ENCODE assay signal across 18 cellular contexts in genomic region chr13:111122056-111122455, GRCh38. TPM values are rescaled to one million over a fixed set of nuclear protein-coding genes. Genes with fewer than 3 reads are reported as not detected.
DNase-seq lines count a peak whose midpoint lies in the region; ATAC-seq and TF ChIP-seq lines count a peak whose summit lies in the region.
"Had no signal": no experiment of that assay in that cellular context is flagged by ENCODE, and none has a peak within 500 bp of the region (broad histone marks: within the 10 kb centered on the region; RNA-seq: fewer than 3 reads in every experiment).

No MANE protein-coding gene starts in this region.

- peaks cover 51% of the 10 kb centered on the region for H3K27me3 Mint-ChIP-seq in nephron progenitor cell (ENCODE audit: low read depth, poor library complexity)
- peaks cover 59% of the 10 kb centered on the region for H3K27me3 Mint-ChIP-seq in activated CD8-positive, alpha-beta memory T cell treated with anti-CD3 and anti-CD28 coated beads, Interleukin-2, amount 10 ng/mL, durations not matched to agents 7 days and 5 days
- H3K27me3 Mint-ChIP-seq in naive thymus-derived CD8-positive, alpha-beta T cell, result peaks cover 14 to 53% (median 29%) of the 10 kb centered on the region in 5 donors

- peak overlapping the region; percentile 25 for H3K4me3 Mint-ChIP-seq in nephron progenitor cell
- H3K4me3 Mint-ChIP-seq in activated CD8-positive, alpha-beta memory T cell treated with anti-CD3 and anti-CD28 coated beads, Interleukin-2, amount 10 ng/mL, durations not matched to agents 7 days and 5 days, result no peak overlapping the region
- H3K4me3 Mint-ChIP-seq in naive thymus-derived CD8-positive, alpha-beta T cell, result no peak overlapping the region
- H3K4me3 Mint-ChIP-seq: B cell; natural killer cell treated with Interleukin-12 subunit alpha and Interleukin-12 subunit beta and Interleukin-15 and Interleukin-18, amount 100 ng/mL, for 72 hours had no signal

- POLR2A ChIA-PET in naive thymus-derived CD8-positive, alpha-beta T cell (lab: Charles Lee), result no interaction called here

- CTCF ChIA-PET in activated CD8-positive, alpha-beta memory T cell treated with anti-CD3 and anti-CD28 coated beads, Interleukin-2, amount 10 ng/mL, durations not matched to agents 7 days and 5 days (lab: Charles Lee), result interaction anchor here (0.6 kb wide), 1 partner anchor 45 kb away, joined by 4 read pairs; no protein-coding TSS in a partner anchor

- no peak for TF ChIP-seq CTCF in nephron progenitor cell (IDR thresholded peaks at IDR 0.05)

- H3K4me1 Mint-ChIP-seq in nephron progenitor cell, result peaks cover 54% of the 10 kb centered on the region
- H3K4me1 Mint-ChIP-seq in activated CD8-positive, alpha-beta memory T cell treated with anti-CD3 and anti-CD28 coated beads, Interleukin-2, amount 10 ng/mL, durations not matched to agents 7 days and 5 days, result no peaks in the 10 kb centered on the region
- H3K4me1 Mint-ChIP-seq in naive thymus-derived CD8-positive, alpha-beta T cell, result peaks cover 0 to 2% (median 0%) of the 10 kb centered on the region in 4 donors
- H3K4me1 Mint-ChIP-seq: B cell had no signal

- H3K27ac Mint-ChIP-seq in nephron progenitor cell, result no peak overlapping the region
- no peak overlapping the region for H3K27ac Mint-ChIP-seq in activated CD8-positive, alpha-beta memory T cell treated with anti-CD3 and anti-CD28 coated beads, Interleukin-2, amount 10 ng/mL, durations not matched to agents 7 days and 5 days
- no peak overlapping the region for H3K27ac Mint-ChIP-seq in naive thymus-derived CD8-positive, alpha-beta T cell
- H3K27ac Mint-ChIP-seq: B cell; natural killer cell treated with Interleukin-12 subunit alpha and Interleukin-12 subunit beta and Interleukin-15 and Interleukin-18, amount 100 ng/mL, for 72 hours had no signal

- H3K36me3 Mint-ChIP-seq in nephron progenitor cell (ENCODE audit: low read depth), result peaks cover 11% of the 10 kb centered on the region
- H3K36me3 Mint-ChIP-seq in activated CD8-positive, alpha-beta memory T cell treated with anti-CD3 and anti-CD28 coated beads, Interleukin-2, amount 10 ng/mL, durations not matched to agents 7 days and 5 days, result no peaks in the 10 kb centered on the region
- no peaks in the 10 kb centered on the region for H3K36me3 Mint-ChIP-seq in naive thymus-derived CD8-positive, alpha-beta T cell
- H3K36me3 Mint-ChIP-seq: natural killer cell treated with Interleukin-12 subunit alpha and Interleukin-12 subunit beta and Interleukin-15 and Interleukin-18, amount 100 ng/mL, for 72 hours had no signal

- ATAC-seq in activated CD8-positive, alpha-beta memory T cell treated with anti-CD3 and anti-CD28 coated beads, Interleukin-2, amount 10 ng/mL, durations not matched to agents 7 days and 5 days, result no peak
- no peak for ATAC-seq in naive thymus-derived CD8-positive, alpha-beta T cell
- ATAC-seq: PC-3 had no signal

- DNase-seq in DMS153 treated with DMSO at 0.1 percent for 48 hours (lab: John Stamatoyannopoulos, UW; ENCODE audit: unreplicated experiment) (peak; percentile 50), NCI-H2029 (lab: John Stamatoyannopoulos, UW) (peak; percentile 75), SHP77 treated with DMSO at 0.1 percent for 48 hours (lab: John Stamatoyannopoulos, UW) (peak; percentile 96), nephron progenitor cell (peak; percentile 58), dermis blood vessel endothelial cell (no peak)
- DNase-seq in stimulated activated CD4-positive, alpha-beta T cell treated with anti-CD3 and anti-CD28 coated beads, Interleukin-4, amount 100 ng/mL, for 4 hours, result no peak
- no peak for DNase-seq in activated CD8-positive, alpha-beta memory T cell treated with anti-CD3 and anti-CD28 coated beads, Interleukin-2, amount 10 ng/mL, durations not matched to agents 7 days and 5 days
- no peak for DNase-seq in naive thymus-derived CD8-positive, alpha-beta T cell
- DNase-seq: activated CD4-positive, alpha-beta T cell treated with anti-CD3 and anti-CD28 coated beads for 4 hours; activated CD8-positive, alpha-beta memory T cell treated with anti-CD3 and anti-CD28 coated beads, Interleukin-2, amount 50 U/mL, for 48 hours; activated naive CD4-positive, alpha-beta T cell treated with Interleukin-2 at 50 U/mL for 16 hours; cortex of kidney; HCEC 1CT; NCI-H2227 treated with DMSO at 0.1 percent for 48 hours; PC-3; SK-N-SH had no signal

- no peaks in the 10 kb centered on the region for H3K9me3 Mint-ChIP-seq in nephron progenitor cell
- no peaks in the 10 kb centered on the region for H3K9me3 Mint-ChIP-seq in activated CD8-positive, alpha-beta memory T cell treated with anti-CD3 and anti-CD28 coated beads, Interleukin-2, amount 10 ng/mL, durations not matched to agents 7 days and 5 days (ENCODE audit: low read depth)
- no peaks in the 10 kb centered on the region for H3K9me3 Mint-ChIP-seq in naive thymus-derived CD8-positive, alpha-beta T cell
- H3K9me3 Mint-ChIP-seq: natural killer cell treated with Interleukin-12 subunit alpha and Interleukin-12 subunit beta and Interleukin-15 and Interleukin-18, amount 100 ng/mL, for 72 hours had no signal

RNA-seq across cellular contexts. Expression of gene ARHGEF7, which starts 6.9 kb away (rescaled TPM):
- total RNA-seq in dermis blood vessel endothelial cell, result 278 and 307 TPM in 2 replicates
- 10 to 100 TPM; 58.7 to 67.2 TPM for total RNA-seq in activated CD8-positive, alpha-beta memory T cell treated with anti-CD3 and anti-CD28 coated beads, Interleukin-2, amount 10 ng/mL, durations not matched to agents 7 days and 5 days
- total RNA-seq in naive thymus-derived CD8-positive, alpha-beta T cell, result 10 to 100 TPM; 90.2 to 93.0 TPM
- polyA plus RNA-seq in naive thymus-derived CD8-positive, alpha-beta T cell, result 10 to 100 TPM in 1 of 3 donors, 1 to 10 TPM in 2; 6.2 to 13.2 (median 9.6) TPM

Comparison
In these comparisons a context has a peak if more than half of its experiments do, and no peak if none do; other contexts are left out.
1. DNase-seq: peak in DMS153 treated with DMSO at 0.1 percent for 48 hours (single experiment), NCI-H2029 (single experiment), SHP77 treated with DMSO at 0.1 percent for 48 hours (single experiment) and nephron progenitor cell (single experiment); none in dermis blood vessel endothelial cell (single experiment), stimulated activated CD4-positive, alpha-beta T cell treated with anti-CD3 and anti-CD28 coated beads, Interleukin-4, amount 100 ng/mL, for 4 hours (0 of 2), activated CD8-positive, alpha-beta memory T cell treated with anti-CD3 and anti-CD28 coated beads, Interleukin-2, amount 10 ng/mL, durations not matched to agents 7 days and 5 days (single experiment) and naive thymus-derived CD8-positive, alpha-beta T cell (0 of 10).